8 cellular contexts compared by ENCODE assay signal in genomic region chr9:137607141-137607857, GRCh38. TPM values are rescaled to one million over a fixed set of nuclear protein-coding genes. Genes with fewer than 3 reads are reported as not detected.
DNase-seq lines count a peak whose midpoint lies in the region; ATAC-seq and TF ChIP-seq lines count a peak whose summit lies in the region.

No MANE protein-coding gene starts in this region.

- H3K4me1 ChIP-seq in IMR-90 (ENCODE audit: control insufficient read depth, insufficient read depth, low read length) (peaks cover 23% of the 10 kb centered on the region), mucosa of descending colon (ENCODE audit: low read depth) (peaks cover 35% of the 10 kb centered on the region)

- no peaks in the 10 kb centered on the region for H3K36me3 ChIP-seq in IMR-90 (ENCODE audit: control insufficient read depth, insufficient read depth, low read length)
- H3K36me3 ChIP-seq in mucosa of descending colon (ENCODE audit: low read depth) = no peaks in the 10 kb centered on the region

- intact Hi-C loops in IMR-90 (cut with micrococcal nuclease) = no loop called here
- intact Hi-C loops in MCF 10A (cut with micrococcal nuclease) = no loop called here
- intact Hi-C loops in mucosa of descending colon (cut with DNase I, micrococcal nuclease) = no loop called here

- no peak overlapping the region for H4K91ac ChIP-seq in IMR-90 (ENCODE audit: insufficient read depth, low read depth, low read length)

- no peak for TF ChIP-seq POLR2A in IMR-90 (IDR thresholded peaks at IDR 0.05; ENCODE audit: low read depth, low read length)

- DNase-seq in AG10803 (ENCODE audit: low read depth) (no peak), IMR-90 (peak; percentile 33), MCF 10A (ENCODE audit: unreplicated experiment) (no peak), mucosa of descending colon (peak in 2 of 3 donors; percentile 44 to 62), occipital lobe (lab: John Stamatoyannopoulos, UW) (no peak), NCI-H2196 treated with DMSO at 0.1 percent for 48 hours (lab: John Stamatoyannopoulos, UW; ENCODE audit: unreplicated experiment) (no peak), DMS114 treated with DMSO at 0.1 percent for 48 hours (lab: John Stamatoyannopoulos, UW; ENCODE audit: unreplicated experiment) (no peak)

- peak overlapping the region; percentile 94 for H3K27ac Mint-ChIP-seq in MCF 10A (ENCODE audit: low read depth, unreplicated experiment)

- peaks cover 5% of the 10 kb centered on the region; the same call in 1 of the 2 replicates for H3K27me3 ChIP-seq in IMR-90 (ENCODE audit: control insufficient read depth, insufficient read depth, low read length)

- TF ChIP-seq CTCF in AG10803 (conservative IDR thresholded peaks at IDR 0.05; ENCODE audit: low read length) = no peak
- TF ChIP-seq CTCF in IMR-90 (conservative IDR thresholded peaks at IDR 0.05; ENCODE audit: low read depth, low read length) = no peak
- no peak for TF ChIP-seq CTCF in MCF 10A (IDR thresholded peaks at IDR 0.05; ENCODE audit: unreplicated experiment)
- TF ChIP-seq CTCF in mucosa of descending colon (IDR thresholded peaks at IDR 0.05) = no peak

- H3K9me3 ChIP-seq in IMR-90 (ENCODE audit: control insufficient read depth, insufficient read depth, low read length) (no peaks in the 10 kb centered on the region), mucosa of descending colon (no peaks in the 10 kb centered on the region)

- 0 out of 2 replicates have a peak overlapping the region, but pooled peaks have one; percentile 29 for H2AK5ac ChIP-seq in IMR-90 (ENCODE audit: low read depth, low read length)

- H3K4me2 ChIP-seq in IMR-90 (ENCODE audit: low read depth, low read length) = peak overlapping the region; percentile 88

- H3K18ac ChIP-seq in IMR-90 (ENCODE audit: low read depth, low read length) = no peak overlapping the region

- H3K14ac ChIP-seq in IMR-90 (replicated peaks; ENCODE audit: low read depth, low read length) = no peak overlapping the region

- H3K9me1 ChIP-seq in IMR-90 (ENCODE audit: insufficient read depth, low read length) = peaks cover 10% of the 10 kb centered on the region

- BruUV-seq in IMR-90 (replicated peaks; lab: Mats Ljungman, UMichigan) (no TSS peak), MCF 10A (replicated peaks; lab: Mats Ljungman, UMichigan) (TSS peak; percentile 4)

- H2BK20ac ChIP-seq in IMR-90 (ENCODE audit: low read depth, low read length) = no peak overlapping the region

- H4K5ac ChIP-seq in IMR-90 (ENCODE audit: low read depth, low read length) = no peak overlapping the region

- H3K4me3 ChIP-seq in AG10803 (ENCODE audit: low read length) (peak overlapping the region; percentile 63), IMR-90 (ENCODE audit: insufficient read depth, low read depth, low read length) (peak overlapping the region; percentile 9; the same call in 1 of the 2 replicates), mucosa of descending colon (no peak overlapping the region)

- H2AFZ ChIP-seq in IMR-90 (replicated peaks; ENCODE audit: low read length, poor library complexity) = no peak overlapping the region

- no peak overlapping the region for H3K9ac ChIP-seq in IMR-90 (ENCODE audit: low read depth, low read length)

- peaks cover 24% of the 10 kb centered on the region for H4K20me1 ChIP-seq in IMR-90 (ENCODE audit: insufficient read depth, low read length)

- POLR2A ChIA-PET in IMR-90 (lab: Charles Lee; ENCODE audit: unreplicated experiment) (interaction anchor here (0.7 kb wide), 1 partner anchor 9 kb away, joined by 5 read pairs; no protein-coding TSS in a partner anchor), MCF 10A (lab: Yijun Ruan, JAX) (interaction anchor here (0.7 to 2.9 kb wide), 8 partner anchors 9 to 480 kb away, joined by 3 to 21 read pairs (median 4); partner anchors contain the start of genes DPH7, EHMT1, MRPL41 and PNPLA7)

- no peak overlapping the region for H4K8ac ChIP-seq in IMR-90 (ENCODE audit: low read depth in 2 of 2, low read length in 2 of 2)

- CTCF ChIA-PET in IMR-90 (lab: Yijun Ruan, JAX) (no interaction called here), MCF 10A (lab: Yijun Ruan, JAX) (interaction anchor here (0.6 to 1.0 kb wide), 3 partner anchors 12 to 72 kb away, joined by 3 to 4 read pairs (median 3); partner anchors contain the start of gene EHMT1)

- H3K9me3 Mint-ChIP-seq in MCF 10A (ENCODE audit: unreplicated experiment) = no peaks in the 10 kb centered on the region

- H3K36me3 Mint-ChIP-seq in MCF 10A (ENCODE audit: insufficient read depth, unreplicated experiment) = peaks cover 35% of the 10 kb centered on the region

- peaks cover 34% of the 10 kb centered on the region for H3K4me1 Mint-ChIP-seq in MCF 10A (ENCODE audit: insufficient read depth, unreplicated experiment)

- no peak overlapping the region for H2BK15ac ChIP-seq in IMR-90 (ENCODE audit: low read depth, low read length)

- H3K4ac ChIP-seq in IMR-90 (ENCODE audit: low read depth, low read length) = no peak overlapping the region

- peak overlapping the region; percentile 75 for H2AK9ac ChIP-seq in IMR-90 (replicated peaks; ENCODE audit: low read depth, low read length, poor library complexity)

- peak overlapping the region; percentile 87 for H3K4me3 Mint-ChIP-seq in MCF 10A (ENCODE audit: unreplicated experiment)

- dilution Hi-C loops in IMR-90 (cut with HindIII; ENCODE audit: low sequenced_read_pairs, unreplicated experiment) = no loop called here

- H3K79me1 ChIP-seq in IMR-90 (ENCODE audit: low read depth in 1 of 2, low read length in 2 of 2) = peaks cover 6 to 44% of the 10 kb centered on the region in 2 experiments; a peak in 3 of 4 replicates

- 76% methylated on average over 3 of the region's 17 CpGs; no CpG with 5 or more reads in 1 of the 2 experiments for WGBS in IMR-90 (ENCODE audit: extremely low coverage in 2 of 2, insufficient read length in 1 of 2), 2 experiments

- H3K27me3 Mint-ChIP-seq in MCF 10A (ENCODE audit: insufficient read depth, unreplicated experiment) = no peaks in the 10 kb centered on the region

- no peak overlapping the region for H2BK5ac ChIP-seq in IMR-90 (ENCODE audit: low read depth, low read length, poor library complexity, severe bottlenecking)

- H3K56ac ChIP-seq in IMR-90 (ENCODE audit: extremely low read depth, insufficient read depth, low read length) = no peak overlapping the region

- ATAC-seq in IMR-90 (ENCODE audit: low read depth) = no peak
- no peak for ATAC-seq in mucosa of descending colon
- no peak for ATAC-seq in HG02678 (IDR thresholded peaks at IDR 0.05; ENCODE audit: unreplicated experiment)

- TF ChIP-seq RAD21 in IMR-90 (IDR thresholded peaks at IDR 0.05; ENCODE audit: low read length) = no peak

- no peak overlapping the region for H3K23ac ChIP-seq in IMR-90 (ENCODE audit: low read depth, low read length)

- in situ Hi-C loops in IMR-90 (cut with MboI; ENCODE audit: low sequenced_read_pairs) = no loop called here

- no peak overlapping the region for H2BK120ac ChIP-seq in IMR-90 (ENCODE audit: low read depth, low read length)

- no peak overlapping the region for H3K27ac ChIP-seq in IMR-90 (ENCODE audit: insufficient read depth, low read length)

TF ChIP-seq in IMR-90, 13 proteins besides CTCF, POLR2A, EP300 and RAD21 (continues in another document):
- TF ChIP-seq MXI1 (IDR thresholded peaks at IDR 0.05; ENCODE audit: borderline replicate concordance, low read depth, low read length) = no peak
- no peak for TF ChIP-seq SMC3 (IDR thresholded peaks at IDR 0.05; ENCODE audit: low read depth, low read length)
- no peak for TF ChIP-seq RCOR1 (IDR thresholded peaks at IDR 0.05; ENCODE audit: insufficient replicate concordance, low read length)
- TF ChIP-seq BHLHE40 (IDR thresholded peaks at IDR 0.05; ENCODE audit: low read depth, low read length) = no peak
- TF ChIP-seq FOS (IDR thresholded peaks at IDR 0.05; ENCODE audit: low read depth, low read length) = no peak
- no peak for TF ChIP-seq CEBPB (IDR thresholded peaks at IDR 0.05; ENCODE audit: low read depth, low read length)
- no peak for TF ChIP-seq MAZ (IDR thresholded peaks at IDR 0.05; ENCODE audit: borderline replicate concordance, low read depth, low read length)

RNA-seq across cellular contexts. Expression of gene ARRDC1, which starts 1.8 kb away (rescaled TPM):
- total RNA-seq in IMR-90 (2012; rRNA removed) = 7.7 and 7.8 TPM in 2 replicates
- 37.8 and 41.4 TPM in 2 replicates for polyA plus RNA-seq in IMR-90 (2012; rRNA removed)
- polyA plus RNA-seq in IMR-90 (2012; cell fraction: cytosol; rRNA removed) = 19.6 and 40.1 TPM in 2 replicates
- polyA plus RNA-seq in IMR-90 (2012; cell fraction: nucleus; rRNA removed; ENCODE audit: low replicate concordance) = 177 and 484 TPM in 2 replicates
- 88.9 and 125 TPM in 2 replicates for total RNA-seq in MCF 10A (2022)
- 100 to 1,000 TPM in 1 of 3 donors, 10 to 100 TPM in 2; 58.1 to 111 (median 100.0) TPM for total RNA-seq in mucosa of descending colon
- total RNA-seq in occipital lobe = 9.5 TPM

RNA-seq across cellular contexts. Expression of gene EHMT1, which starts 11.5 kb away (rescaled TPM):
- total RNA-seq in IMR-90 (2012; rRNA removed) (32.8 and 36.1 TPM in 2 replicates), MCF 10A (2022) (77.2 and 79.7 TPM in 2 replicates), mucosa of descending colon (10 to 100 TPM; 78.4 to 90.8 (median 83.3) TPM), occipital lobe (68.3 TPM)
- 35.1 and 39.0 TPM in 2 replicates for polyA plus RNA-seq in IMR-90 (2012; rRNA removed)
- polyA plus RNA-seq in IMR-90 (2012; cell fraction: cytosol; rRNA removed) = 30.8 and 36.6 TPM in 2 replicates
- 109 and 195 TPM in 2 replicates for polyA plus RNA-seq in IMR-90 (2012; cell fraction: nucleus; rRNA removed; ENCODE audit: low replicate concordance)

RNA-seq across cellular contexts. Expression of gene ZMYND19, which starts 17.0 kb away (rescaled TPM):
- total RNA-seq in IMR-90 (2012; rRNA removed) (14.3 and 16.4 TPM in 2 replicates), MCF 10A (2022) (42.9 and 51.9 TPM in 2 replicates), mucosa of descending colon (10 to 100 TPM; 14.2 to 18.5 (median 18.4) TPM), occipital lobe (17.9 TPM)
- 21.4 and 23.1 TPM in 2 replicates for polyA plus RNA-seq in IMR-90 (2012; rRNA removed)
- 24.4 and 24.7 TPM in 2 replicates for polyA plus RNA-seq in IMR-90 (2012; cell fraction: cytosol; rRNA removed)
- 41.1 and 61.6 TPM in 2 replicates for polyA plus RNA-seq in IMR-90 (2012; cell fraction: nucleus; rRNA removed; ENCODE audit: low replicate concordance)

RNA-seq across cellular contexts. Expression of gene DPH7, which starts 28.6 kb away (rescaled TPM):
- total RNA-seq in IMR-90 (2012; rRNA removed) = 12.2 and 12.5 TPM in 2 replicates
- polyA plus RNA-seq in IMR-90 (2012; rRNA removed) = 33.0 and 33.7 TPM in 2 replicates
- polyA plus RNA-seq in IMR-90 (2012; cell fraction: cytosol; rRNA removed) = 20.7 and 23.8 TPM in 2 replicates
- 144 and 149 TPM in 2 replicates for polyA plus RNA-seq in IMR-90 (2012; cell fraction: nucleus; rRNA removed; ENCODE audit: low replicate concordance)
- total RNA-seq in MCF 10A (2022) = 45.7 and 46.4 TPM in 2 replicates
- total RNA-seq in mucosa of descending colon = 10 to 100 TPM; 24.5 to 33.5 (median 29.3) TPM
- total RNA-seq in occipital lobe = 26.5 TPM

RNA-seq across cellular contexts. Expression of gene MRPL41, which starts 55.6 kb away (rescaled TPM):
- 15.6 and 23.6 TPM in 2 replicates for total RNA-seq in IMR-90 (2012; rRNA removed)
- polyA plus RNA-seq in IMR-90 (2012; rRNA removed) = 38.9 and 58.9 TPM in 2 replicates
- 56.0 and 58.7 TPM in 2 replicates for polyA plus RNA-seq in IMR-90 (2012; cell fraction: cytosol; rRNA removed)
- 16.9 and 31.2 TPM in 2 replicates for polyA plus RNA-seq in IMR-90 (2012; cell fraction: nucleus; rRNA removed; ENCODE audit: low replicate concordance)
- 37.6 and 43.0 TPM in 2 replicates for total RNA-seq in MCF 10A (2022)
- 10 to 100 TPM; 67.1 to 93.8 (median 93.5) TPM for total RNA-seq in mucosa of descending colon
- total RNA-seq in occipital lobe = 20.0 TPM

Comparison
In these comparisons a context has a peak if more than half of its experiments do, and no peak if none do; other contexts are left out.
1. DNase-seq: peak in IMR-90 (single experiment) and mucosa of descending colon (2 of 3); none in AG10803 (single experiment), MCF 10A (single experiment), occipital lobe (single experiment), NCI-H2196 treated with DMSO at 0.1 percent for 48 hours (single experiment) and DMS114 treated with DMSO at 0.1 percent for 48 hours (single experiment).